8 cellular contexts compared by ENCODE assay signal in genomic region chr6:68634503-68635411, GRCh38. TPM values are rescaled to one million over a fixed set of nuclear protein-coding genes. Genes with fewer than 3 reads are reported as not detected.
DNase-seq lines count a peak whose midpoint lies in the region; ATAC-seq and TF ChIP-seq lines count a peak whose summit lies in the region.

ADGRB3 (plus strand) TSS chr6:68635282; CDS start chr6:68638676, 3,394 bp downstream.

- H3K36me3 ChIP-seq in Panc1 (ENCODE audit: control insufficient read depth, insufficient read depth, low read length) = no peaks in the 10 kb centered on the region; the same call in 1 of the 2 replicates
- H3K36me3 ChIP-seq in cardiac muscle cell = no peaks in the 10 kb centered on the region

- POLR2A ChIA-PET in Panc1 (lab: Charles Lee) = interaction anchor here (0.6 kb wide), 2 partner anchors 43 to 1460 kb away, joined by 3 to 5 read pairs; no protein-coding TSS in a partner anchor

- H3K4me3 ChIP-seq in Panc1 (ENCODE audit: low read depth in 2 of 2, low read length in 2 of 2) (peak within 1 kb of the TSS; percentile 49 to 55), cardiac muscle cell (peak within 1 kb of the TSS; percentile 70)

- H3K27me3 ChIP-seq in Panc1 (ENCODE audit: control insufficient read depth, insufficient read depth, low read length) (peaks cover 34% of the 10 kb centered on the region), cardiac muscle cell (peaks cover 78% of the 10 kb centered on the region)

- intact Hi-C loops in Panc1 (cut with micrococcal nuclease; ENCODE audit: unreplicated experiment) = loop anchor here (5.0 to 10.0 kb wide), 2 partner anchors 323 to 1710 kb away; no protein-coding TSS in a partner anchor

- no peaks in the 10 kb centered on the region for H3K9me3 ChIP-seq in Panc1 (ENCODE audit: control insufficient read depth, insufficient read depth, low read depth, low read length)
- no peaks in the 10 kb centered on the region for H3K9me3 ChIP-seq in cardiac muscle cell (ENCODE audit: low read depth)

- DNase-seq in ELR (ENCODE audit: low read depth) (peak; percentile 70), KG1 (lab: John Stamatoyannopoulos, UW) (peak; percentile 57), Panc1 (ENCODE audit: low read depth, low spot score) (no peak), amygdala (lab: John Stamatoyannopoulos, UW) (peak; percentile 70 to 99 (median 92)), cardiac muscle cell (ENCODE audit: low read depth in 1 of 2, low spot score in 1 of 2) (peak; percentile 87 to 94), non-pigmented ciliary epithelial cell (ENCODE audit: low read depth) (peak; percentile 27)
- DNase-seq in effector CD4-positive, alpha-beta T cell = no peak

- peaks cover 19% of the 10 kb centered on the region for H3K4me1 ChIP-seq in Panc1 (ENCODE audit: control insufficient read depth, insufficient read depth, low read length)
- peaks cover 9% of the 10 kb centered on the region for H3K4me1 ChIP-seq in cardiac muscle cell (ENCODE audit: low read depth)

- CTCF ChIA-PET in Panc1 (lab: Charles Lee) = interaction anchor here (0.6 kb wide), 1 partner anchor 547 kb away, joined by 4 read pairs; no protein-coding TSS in a partner anchor

- ATAC-seq in GM21825 (IDR thresholded peaks at IDR 0.05; ENCODE audit: unreplicated experiment) (peak; percentile 85), Panc1 (peak; percentile 86)

- TF ChIP-seq CTCF in Panc1 (IDR thresholded peaks at IDR 0.05) (peak; percentile 25; the same call in 1 of the 2 replicates), cardiac muscle cell (IDR thresholded peaks at IDR 0.05; ENCODE audit: low read depth, low read length) (no peak)

- in situ Hi-C loops in Panc1 (cut with HindIII; ENCODE audit: low pct_unique_long_range_greater_than_20kb, low sequenced_read_pairs) = no loop called here

- BruUV-seq in Panc1 (replicated peaks; lab: Mats Ljungman, UMichigan) = no TSS peak

- H3K27ac ChIP-seq in Panc1 (ENCODE audit: low read length) (no peak within 1 kb of the TSS), cardiac muscle cell (no peak within 1 kb of the TSS)

RNA-seq across cellular contexts. Expression of gene ADGRB3, which starts in this region (rescaled TPM):
- total RNA-seq in Panc1 (2021; ENCODE audit: unreplicated experiment) (0.10 TPM), cardiac muscle cell (0.81 and 1.4 TPM in 2 replicates)
- polyA plus RNA-seq in Panc1 (2012; ENCODE audit: insufficient read length) = not detected
- 1.2 and 2.5 TPM in 2 replicates for polyA plus RNA-seq in cardiac muscle cell

Comparison
In these comparisons a context has a peak if more than half of its experiments do, and no peak if none do; other contexts are left out.
1. Peak in ATAC-seq and H3K4me3 ChIP-seq in Panc1; RNA of the gene not detected or under 1 TPM.
2. DNase-seq: peak in ELR (single experiment), KG1 (single experiment), amygdala (56 of 56), cardiac muscle cell (2 of 2) and non-pigmented ciliary epithelial cell (single experiment); none in Panc1 (single experiment) and effector CD4-positive, alpha-beta T cell (single experiment).